1 cellular context compared by ENCODE assay signal in the genomic region with DNA sequence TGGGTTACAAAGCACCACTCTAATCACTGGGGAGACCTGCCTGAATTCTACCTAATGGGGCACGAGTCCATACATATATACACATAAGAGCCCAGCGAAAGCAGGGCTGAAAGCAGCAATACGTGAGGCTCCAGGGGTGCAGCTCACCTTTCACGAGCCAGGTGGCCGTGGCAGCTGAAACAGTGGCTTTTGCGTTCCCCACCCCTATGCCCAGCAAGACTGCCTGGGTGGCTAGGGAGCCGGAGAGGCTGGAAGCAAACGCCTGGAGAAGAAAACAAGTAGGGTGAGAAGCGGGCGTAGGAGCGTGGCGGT.
TF ChIP-seq lines count a peak whose summit lies in the region.

No MANE protein-coding gene starts in this region.

TF ChIP-seq in HCT116, 20 proteins besides CTCF, POLR2A, EP300 and RAD21 (continued from another document):
- TF ChIP-seq, protein P1, sequence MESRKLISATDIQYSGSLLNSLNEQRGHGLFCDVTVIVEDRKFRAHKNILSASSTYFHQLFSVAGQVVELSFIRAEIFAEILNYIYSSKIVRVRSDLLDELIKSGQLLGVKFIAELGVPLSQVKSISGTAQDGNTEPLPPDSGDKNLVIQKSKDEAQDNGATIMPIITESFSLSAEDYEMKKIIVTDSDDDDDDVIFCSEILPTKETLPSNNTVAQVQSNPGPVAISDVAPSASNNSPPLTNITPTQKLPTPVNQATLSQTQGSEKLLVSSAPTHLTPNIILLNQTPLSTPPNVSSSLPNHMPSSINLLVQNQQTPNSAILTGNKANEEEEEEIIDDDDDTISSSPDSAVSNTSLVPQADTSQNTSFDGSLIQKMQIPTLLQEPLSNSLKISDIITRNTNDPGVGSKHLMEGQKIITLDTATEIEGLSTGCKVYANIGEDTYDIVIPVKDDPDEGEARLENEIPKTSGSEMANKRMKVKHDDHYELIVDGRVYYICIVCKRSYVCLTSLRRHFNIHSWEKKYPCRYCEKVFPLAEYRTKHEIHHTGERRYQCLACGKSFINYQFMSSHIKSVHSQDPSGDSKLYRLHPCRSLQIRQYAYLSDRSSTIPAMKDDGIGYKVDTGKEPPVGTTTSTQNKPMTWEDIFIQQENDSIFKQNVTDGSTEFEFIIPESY (IDR thresholded peaks at IDR 0.05; ENCODE audit: extremely low read depth, insufficient replicate concordance, low read length): no peak
- no peak for TF ChIP-seq CEBPB (IDR thresholded peaks at IDR 0.05; ENCODE audit: low read depth)
- TF ChIP-seq ELF1 (IDR thresholded peaks at IDR 0.05; ENCODE audit: borderline replicate concordance, low read depth): no peak
- TF ChIP-seq CBX3 (IDR thresholded peaks at IDR 0.05; ENCODE audit: low read depth): no peak
- no peak for TF ChIP-seq SIN3A (IDR thresholded peaks at IDR 0.05; ENCODE audit: low read depth)
- TF ChIP-seq EZH2 (IDR thresholded peaks at IDR 0.05): no peak
- no peak for TF ChIP-seq ZNF274 (IDR thresholded peaks at IDR 0.05; ENCODE audit: low read depth, low read length)
- no peak for TF ChIP-seq YY1 (IDR thresholded peaks at IDR 0.05; ENCODE audit: extremely low read depth, insufficient replicate concordance, low read depth, low read length)
- no peak for TF ChIP-seq FOSL1 (IDR thresholded peaks at IDR 0.05; ENCODE audit: low read depth)
- TF ChIP-seq SP1 (IDR thresholded peaks at IDR 0.05; ENCODE audit: low read depth): no peak
- TF ChIP-seq, protein P2, sequence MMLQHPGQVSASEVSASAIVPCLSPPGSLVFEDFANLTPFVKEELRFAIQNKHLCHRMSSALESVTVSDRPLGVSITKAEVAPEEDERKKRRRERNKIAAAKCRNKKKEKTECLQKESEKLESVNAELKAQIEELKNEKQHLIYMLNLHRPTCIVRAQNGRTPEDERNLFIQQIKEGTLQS (IDR thresholded peaks at IDR 0.05): no peak
- no peak for TF ChIP-seq TCF7L2 (IDR thresholded peaks at IDR 0.05; ENCODE audit: borderline replicate concordance, extremely low read depth, insufficient read depth, insufficient read length)
- no peak for TF ChIP-seq REST (IDR thresholded peaks at IDR 0.05; ENCODE audit: low read depth)
- TF ChIP-seq SRF (IDR thresholded peaks at IDR 0.05; ENCODE audit: low read depth): no peak
- TF ChIP-seq ZFX (IDR thresholded peaks at IDR 0.05): no peak
